In genomic region chr2:96063074-96063899, GRCh38 we compare ENCODE assay signal across 8 cellular contexts. TPM values are rescaled to one million over a fixed set of nuclear protein-coding genes. Genes with fewer than 3 reads are reported as not detected.
DNase-seq lines count a peak whose midpoint lies in the region; ATAC-seq, FAIRE-seq and TF ChIP-seq lines count a peak whose summit lies in the region.
"Not testable (repeated sequence)": the region's sequence is repeated elsewhere in the genome, so short reads cannot be mapped to it uniquely, and the experiment has no call there.

No MANE protein-coding gene starts in this region.

- H3K9me3 ChIP-seq in CD8-positive, alpha-beta T cell (ENCODE audit: low read length); SK-N-SH; esophagus muscularis mucosa; kidney (ENCODE audit: control insufficient read depth in 1 of 2, low read length in 2 of 2); osteoblast (ENCODE audit: low read depth, low read length): not testable (repeated sequence)

- not testable (repeated sequence) for H3K4me1 ChIP-seq in CD8-positive, alpha-beta T cell (ENCODE audit: insufficient read depth, low read length); SK-N-SH (ENCODE audit: control insufficient read depth in 1 of 2, insufficient read depth in 2 of 2, low read depth in 1 of 2, low read length in 1 of 2); esophagus muscularis mucosa; kidney (ENCODE audit: control insufficient read depth in 1 of 2, insufficient read depth in 1 of 2, low read depth in 1 of 2, low read length in 2 of 2); osteoblast (ENCODE audit: insufficient read depth, low read length)

- not testable (repeated sequence) for H3K27me3 Mint-ChIP-seq in CD8-positive, alpha-beta T cell (ENCODE audit: low read depth)

- CTCF ChIA-PET in CD8-positive, alpha-beta T cell (lab: Charles Lee), result interaction anchor here (1.1 kb wide), 1 partner anchor 1635 kb away, joined by 5 read pairs; no protein-coding TSS in a partner anchor
- CTCF ChIA-PET in SK-N-SH (lab: Yijun Ruan, JAX), result interaction anchor here (0.6 kb wide), 1 partner anchor 45 kb away, joined by 3 read pairs; no protein-coding TSS in a partner anchor

- H3K79me2 ChIP-seq in SK-N-SH (ENCODE audit: insufficient read depth); osteoblast (ENCODE audit: insufficient read depth, low read length): not testable (repeated sequence)

- H3K4me2 ChIP-seq in SK-N-SH; osteoblast (ENCODE audit: insufficient read depth, low read length): not testable (repeated sequence)

- TF ChIP-seq POLR2A in esophagus muscularis mucosa (IDR thresholded peaks at IDR 0.05; ENCODE audit: low read depth), result not testable (repeated sequence)

- intact Hi-C loops in CD8-positive, alpha-beta T cell (cut with DNase I, micrococcal nuclease); esophagus muscularis mucosa (cut with DNase I); kidney (cut with DNase I): not testable (repeated sequence)

- not testable (repeated sequence) for H3K9me3 Mint-ChIP-seq in CD8-positive, alpha-beta T cell

- TF ChIP-seq EP300 in SK-N-SH (IDR thresholded peaks at IDR 0.05; ENCODE audit: borderline replicate concordance in 1 of 2, low read depth in 1 of 2, low read length in 1 of 2); esophagus muscularis mucosa (IDR thresholded peaks at IDR 0.05): not testable (repeated sequence)

- not testable (repeated sequence) for H3F3A ChIP-seq in SK-N-SH (replicated peaks; ENCODE audit: insufficient read depth)

- WGBS in SK-N-SH (ENCODE audit: low lambda C conversion rate), result 67% methylated on average over 5 of the region's 12 CpGs
- WGBS in esophagus muscularis mucosa, result 74% methylated on average over 4 of the region's 12 CpGs

- not testable (repeated sequence) for H2AFZ ChIP-seq in SK-N-SH (ENCODE audit: low read depth); osteoblast (ENCODE audit: low read length)

- not testable (repeated sequence) for DNase-seq in CD8-positive, alpha-beta T cell; SK-N-SH; osteoblast (ENCODE audit: insufficient read length, low spot score, missing footprints)
- peak; percentile 72 for DNase-seq in amniotic epithelial cell (ENCODE audit: low read depth)
- peak; percentile 87 for DNase-seq in esophagus muscularis mucosa (ENCODE audit: extremely low spot score)
- peak; percentile 69 for DNase-seq in kidney
- DNase-seq in superior temporal gyrus (ENCODE audit: extremely low spot score), result peak; percentile 86

- POLR2A ChIA-PET in CD8-positive, alpha-beta T cell (lab: Charles Lee); SK-N-SH (lab: Yijun Ruan, JAX): not testable (repeated sequence)

- not testable (repeated sequence) for H3K4me3 Mint-ChIP-seq in CD8-positive, alpha-beta T cell

- TF ChIP-seq RAD21 in SK-N-SH (IDR thresholded peaks at IDR 0.05; ENCODE audit: low read length), result peak; percentile 50

- not testable (repeated sequence) for H3K9me2 ChIP-seq in SK-N-SH

- peak; percentile 83 for ATAC-seq in CD8-positive, alpha-beta T cell
- ATAC-seq in HG03432 (IDR thresholded peaks at IDR 0.05; ENCODE audit: unreplicated experiment), result peak; percentile 73

- not testable (repeated sequence) for H3K27ac ChIP-seq in CD8-positive, alpha-beta T cell (ENCODE audit: low read depth, low read length); SK-N-SH (ENCODE audit: low read depth in 2 of 2, low read length in 1 of 2); esophagus muscularis mucosa (replicated peaks in 1 of 4); kidney (ENCODE audit: low read depth in 2 of 2, low read length in 2 of 2); osteoblast (ENCODE audit: low read depth, low read length)

- not testable (repeated sequence) for H3K36me3 ChIP-seq in CD8-positive, alpha-beta T cell (ENCODE audit: insufficient read depth, low read length); SK-N-SH (replicated peaks in 1 of 2; ENCODE audit: control insufficient read depth in 1 of 2, insufficient read depth in 2 of 2, low read length in 1 of 2); esophagus muscularis mucosa; kidney (ENCODE audit: control insufficient read depth in 1 of 2, insufficient read depth in 2 of 2, low read length in 2 of 2); osteoblast (ENCODE audit: insufficient read depth, low read length)

- H3K9ac ChIP-seq in SK-N-SH; kidney (ENCODE audit: low read length in 2 of 2): not testable (repeated sequence)

- not testable (repeated sequence) for H3K27me3 ChIP-seq in CD8-positive, alpha-beta T cell (ENCODE audit: insufficient read depth, low read length); SK-N-SH (ENCODE audit: insufficient read depth); esophagus muscularis mucosa; osteoblast (ENCODE audit: insufficient read depth, low read length)

- FAIRE-seq in kidney (lab: Jason Lieb, UNC), result not testable (repeated sequence)

- not testable (repeated sequence) for H3K4me1 Mint-ChIP-seq in CD8-positive, alpha-beta T cell (ENCODE audit: low read depth)

- H3K27ac Mint-ChIP-seq in CD8-positive, alpha-beta T cell, result peak overlapping the region; percentile 35

- not testable (repeated sequence) for H4K20me1 ChIP-seq in SK-N-SH (ENCODE audit: insufficient read depth); osteoblast (ENCODE audit: insufficient read depth, low read length)

- not testable (repeated sequence) for H3K36me3 Mint-ChIP-seq in CD8-positive, alpha-beta T cell

- TF ChIP-seq CTCF in CD8-positive, alpha-beta T cell (IDR thresholded peaks at IDR 0.05), result not testable (repeated sequence)
- TF ChIP-seq CTCF in SK-N-SH (IDR thresholded peaks at IDR 0.05) (peak; percentile 41), esophagus muscularis mucosa (IDR thresholded peaks at IDR 0.05) (peak in 2 of 3 experiments; percentile 19 to 37), kidney (IDR thresholded peaks at IDR 0.05; ENCODE audit: borderline replicate concordance, extremely low read depth, insufficient read depth) (peak; percentile 13), osteoblast (IDR thresholded peaks at IDR 0.05; ENCODE audit: extremely low read depth, low read depth, low read length) (peak; percentile 29)

- H3K4me3 ChIP-seq in CD8-positive, alpha-beta T cell (ENCODE audit: low read depth, low read length); SK-N-SH (ENCODE audit: low read depth in 2 of 2, low read length in 1 of 2); esophagus muscularis mucosa; kidney (ENCODE audit: low read length in 2 of 2); osteoblast (ENCODE audit: insufficient read depth, low read length): not testable (repeated sequence)

RNA-seq across cellular contexts. Expression of gene GPAT2, which starts 28.6 kb away (rescaled TPM):
- 1 to 10 TPM in 1 of 2 experiments, under 1 TPM in 1; 0.98 to 2.0 TPM for total RNA-seq in CD8-positive, alpha-beta T cell
- polyA plus RNA-seq in SK-N-SH (2012; rRNA removed) (not detected in 2 replicates), kidney (ENCODE audit: insufficient read depth, low read depth, low replicate concordance) (1.1 TPM)
- polyA plus RNA-seq in SK-N-SH (2012; cell fraction: cytosol; rRNA removed), result not detected in 2 replicates
- polyA plus RNA-seq in SK-N-SH (2012; cell fraction: nucleus; rRNA removed), result 0.02 and 0.09 TPM in 2 replicates
- total RNA-seq in esophagus muscularis mucosa (1 to 10 TPM; 4.2 to 10.0 (median 8.3) TPM), kidney (2.7 TPM), osteoblast (2.2 and 9.4 TPM in 2 replicates)

RNA-seq across cellular contexts. Expression of gene ADRA2B, which starts 53.1 kb away (rescaled TPM):
- total RNA-seq in CD8-positive, alpha-beta T cell, result 1 to 10 TPM; 2.0 TPM
- polyA plus RNA-seq in SK-N-SH (2012; rRNA removed) (not detected in 2 replicates), kidney (ENCODE audit: insufficient read depth, low read depth, low replicate concordance) (4.8 TPM)
- polyA plus RNA-seq in SK-N-SH (2012; cell fraction: cytosol; rRNA removed), result not detected in 2 replicates
- polyA plus RNA-seq in SK-N-SH (2012; cell fraction: nucleus; rRNA removed), result 0.06 and 0.15 TPM in 2 replicates
- total RNA-seq in esophagus muscularis mucosa (1 to 10 TPM; 2.1 to 6.0 (median 4.0) TPM), kidney (1.4 TPM), osteoblast (under 0.01 TPM in 1 of 2 replicates, not detected in the other)
